Comparison of ENCODE assay signal across 8 cellular contexts in the genomic region with DNA sequence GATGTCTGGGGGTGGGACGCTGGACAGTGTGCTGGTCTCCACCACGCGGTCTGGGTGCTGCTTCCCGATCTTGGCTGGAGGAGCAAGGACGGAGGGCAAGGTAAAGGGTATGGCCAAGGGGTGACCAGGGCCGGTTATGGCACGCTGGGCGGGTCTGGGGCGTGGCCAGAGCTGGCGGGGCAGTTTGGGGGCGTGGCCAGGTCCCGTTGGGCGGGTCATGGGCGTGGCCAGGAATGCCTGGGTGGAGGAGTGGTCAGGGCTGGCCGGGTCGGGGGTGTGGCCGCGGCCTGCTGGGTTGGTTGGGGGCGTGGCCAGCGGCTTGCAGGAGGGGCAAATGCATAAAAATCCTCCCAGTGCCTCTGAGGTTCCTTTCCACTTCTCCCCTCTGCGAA. TPM values are rescaled to one million over a fixed set of nuclear protein-coding genes. Genes with fewer than 3 reads are reported as not detected.
DNase-seq lines count a peak whose midpoint lies in the region; ATAC-seq and TF ChIP-seq lines count a peak whose summit lies in the region.

No MANE protein-coding gene starts in this region.

- no peak overlapping the region for H3K4me3 ChIP-seq in GM06990 (replicated peaks; ENCODE audit: low read depth, low read length)
- no peak overlapping the region for H3K4me3 ChIP-seq in aorta (ENCODE audit: low read length in 2 of 2)

- intact Hi-C loops in aorta (cut with DNase I) (no loop called here), posterior cingulate gyrus (cut with DNase I) (no loop called here)

- 57 to 58% methylated on average over 18 to 21 of the region's 21 CpGs for WGBS in aorta, 2 donors

- H3K4me1 ChIP-seq in aorta (ENCODE audit: control insufficient read depth in 1 of 2, insufficient read depth in 2 of 2, low read length in 2 of 2) = no peaks in the 10 kb centered on the region

- DNase-seq in GM06990 (ENCODE audit: extremely low read depth, insufficient read length) = peak; percentile 79
- DNase-seq in LHCN-M2 (ENCODE audit: low read depth) = peak; percentile 63
- DNase-seq in activated naive CD4-positive, alpha-beta T cell treated with anti-CD3 and anti-CD28 coated beads, Interleukin-2, amount 50 U/mL, for 72 hours (ENCODE audit: low spot score in 2 of 2) = peak in 1 of 2 donors; percentile 68
- peak; percentile 29 for DNase-seq in kidney glomerular epithelial cell (lab: John Stamatoyannopoulos, UW)
- peak; percentile 77 to 93 for DNase-seq in aorta
- DNase-seq in mucosa of gallbladder (ENCODE audit: low spot score) = no peak
- no peak for DNase-seq in posterior cingulate gyrus

- H3K27me3 ChIP-seq in GM06990 (replicated peaks; ENCODE audit: control insufficient read depth, insufficient read depth, low read length) (no peaks in the 10 kb centered on the region), aorta (ENCODE audit: control insufficient read depth in 1 of 2, insufficient read depth in 2 of 2, low read length in 1 of 2) (no peaks in the 10 kb centered on the region)

- peak; percentile 59 to 74 for ATAC-seq in activated naive CD4-positive, alpha-beta T cell treated with anti-CD3 and anti-CD28 coated beads, Interleukin-2, amount 50 U/mL, for 72 hours
- no peak for ATAC-seq in aorta (ENCODE audit: low FRiP score)
- no peak for ATAC-seq in GM18511 (IDR thresholded peaks at IDR 0.05; ENCODE audit: unreplicated experiment)

- no peaks in the 10 kb centered on the region for H3K9me3 Mint-ChIP-seq in activated naive CD4-positive, alpha-beta T cell treated with anti-CD3 and anti-CD28 coated beads, Interleukin-2, amount 50 U/mL, for 72 hours

- H3K36me3 ChIP-seq in GM06990 (ENCODE audit: control insufficient read depth, insufficient read depth, low read length) = peaks cover 50% of the 10 kb centered on the region
- H3K36me3 ChIP-seq in aorta (ENCODE audit: control insufficient read depth in 1 of 2, insufficient read depth in 2 of 2, low read length in 1 of 2) = no peaks in the 10 kb centered on the region

- TF ChIP-seq CTCF in GM06990 (IDR thresholded peaks at IDR 0.05; ENCODE audit: insufficient read depth, low read length, poor library complexity, severe bottlenecking) = no peak

- no peaks in the 10 kb centered on the region for H3K9me3 ChIP-seq in aorta (ENCODE audit: control insufficient read depth, low read length)

- H3K27ac ChIP-seq in aorta (ENCODE audit: low read depth in 1 of 2, low read length in 2 of 2) = no peak overlapping the region

- H3K36me3 Mint-ChIP-seq in activated naive CD4-positive, alpha-beta T cell treated with anti-CD3 and anti-CD28 coated beads, Interleukin-2, amount 50 U/mL, for 72 hours = peaks cover 0 to 26% of the 10 kb centered on the region in 2 donors

- peak overlapping the region in 1 of 2 donors; percentile 74 for H3K27ac Mint-ChIP-seq in activated naive CD4-positive, alpha-beta T cell treated with anti-CD3 and anti-CD28 coated beads, Interleukin-2, amount 50 U/mL, for 72 hours

RNA-seq across cellular contexts. Expression of a gene that starts 19.2 kb away (rescaled TPM):
- total RNA-seq in LHCN-M2 (2014; rRNA removed) = 347 and 363 TPM in 2 replicates
- polyA plus RNA-seq in LHCN-M2 (2012) = 753 TPM
- 100 to 1,000 TPM; 154 to 316 TPM for total RNA-seq in activated naive CD4-positive, alpha-beta T cell treated with anti-CD3 and anti-CD28 coated beads, Interleukin-2, amount 50 U/mL, for 72 hours
- 100 to 1,000 TPM; 165 to 236 TPM for total RNA-seq in aorta
- polyA plus RNA-seq in aorta = 100 to 1,000 TPM; 696 to 786 TPM
- total RNA-seq in mucosa of gallbladder = 294 TPM

RNA-seq across cellular contexts. Expression of a gene that starts 27.8 kb away (rescaled TPM):
- 277 and 355 TPM in 2 replicates for total RNA-seq in LHCN-M2 (2014; rRNA removed)
- polyA plus RNA-seq in LHCN-M2 (2012) = 341 TPM
- total RNA-seq in activated naive CD4-positive, alpha-beta T cell treated with anti-CD3 and anti-CD28 coated beads, Interleukin-2, amount 50 U/mL, for 72 hours = 100 to 1,000 TPM; 248 to 259 TPM
- 10 to 100 TPM; 83.5 to 95.6 TPM for total RNA-seq in aorta
- 100 to 1,000 TPM in 1 of 2 donors, 10 to 100 TPM in 1; 91.5 to 116 TPM for polyA plus RNA-seq in aorta
- 137 TPM for total RNA-seq in mucosa of gallbladder

RNA-seq across cellular contexts. Expression of a gene that starts 51.1 kb away (rescaled TPM):
- total RNA-seq in LHCN-M2 (2014; rRNA removed) (33.3 and 33.9 TPM in 2 replicates), aorta (100 to 1,000 TPM in 1 of 2 donors, 10 to 100 TPM in 1; 97.2 to 165 TPM), mucosa of gallbladder (64.1 TPM)
- polyA plus RNA-seq in LHCN-M2 (2012) = 18.0 TPM
- 100 to 1,000 TPM; 113 to 144 TPM for total RNA-seq in activated naive CD4-positive, alpha-beta T cell treated with anti-CD3 and anti-CD28 coated beads, Interleukin-2, amount 50 U/mL, for 72 hours
- 10 to 100 TPM; 11.0 to 53.3 TPM for polyA plus RNA-seq in aorta

RNA-seq across cellular contexts. Expression of a gene that starts 56.0 kb away (rescaled TPM):
- total RNA-seq in LHCN-M2 (2014; rRNA removed) = 0.13 and 0.57 TPM in 2 replicates
- 3.5 TPM for polyA plus RNA-seq in LHCN-M2 (2012)
- total RNA-seq in activated naive CD4-positive, alpha-beta T cell treated with anti-CD3 and anti-CD28 coated beads, Interleukin-2, amount 50 U/mL, for 72 hours = 100 to 1,000 TPM; 171 to 174 TPM
- total RNA-seq in aorta = 10 to 100 TPM; 15.3 to 38.6 TPM
- 10 to 100 TPM in 1 of 2 donors, 1 to 10 TPM in 1; 7.4 to 21.8 TPM for polyA plus RNA-seq in aorta
- 42.4 TPM for total RNA-seq in mucosa of gallbladder

Comparison
In these comparisons a context has a peak if more than half of its experiments do, and no peak if none do; other contexts are left out.
1. DNase-seq: peak in GM06990 (single experiment), LHCN-M2 (single experiment), kidney glomerular epithelial cell (single experiment) and aorta (2 of 2); none in mucosa of gallbladder (single experiment) and posterior cingulate gyrus (0 of 10).
2. ATAC-seq: peak in activated naive CD4-positive, alpha-beta T cell treated with anti-CD3 and anti-CD28 coated beads, Interleukin-2, amount 50 U/mL, for 72 hours (2 of 2); none in aorta (single experiment) and GM18511 (single experiment).